Comparison of ENCODE assay signal across 8 cellular contexts in genomic region chr11:120952503-120953229, GRCh38.
DNase-seq lines count a peak whose midpoint lies in the region; ATAC-seq lines count a peak whose summit lies in the region.

No MANE protein-coding gene starts in this region.

- H3K27ac ChIP-seq in CD8-positive, alpha-beta memory T cell (ENCODE audit: low read depth, low read length): no peak overlapping the region
- H3K27ac ChIP-seq in layer of hippocampus (ENCODE audit: low read depth, low read length): peak overlapping the region; percentile 6

- H3K9me3 Mint-ChIP-seq in CD8-positive, alpha-beta memory T cell: peaks cover 0 to 2% (median 0%) of the 10 kb centered on the region in 5 donors

- DNase-seq in CD8-positive, alpha-beta memory T cell: peak in 2 of 5 donors; percentile 21 to 47
- DNase-seq in HAP-1 (ENCODE audit: low spot score in 2 of 2) (peak; percentile 80 to 93), NCI-H2227 (lab: John Stamatoyannopoulos, UW; ENCODE audit: unreplicated experiment) (peak; percentile 89), cerebellum (ENCODE audit: low spot score) (peak; percentile 50)
- peak; percentile 28 for DNase-seq in activated CD4-positive, CD25-positive, alpha-beta regulatory T cell treated with anti-CD3 and anti-CD28 coated beads, Interleukin-2, amount 50 U/mL, for 16 hours (ENCODE audit: low read depth, low spot score)
- peak; percentile 46 to 50 for DNase-seq in stimulated activated CD4-positive, alpha-beta T cell treated with anti-CD3 and anti-CD28 coated beads, Interleukin-1b, Interleukin-23, amount 100 ng/mL, for 4 hours (ENCODE audit: low read depth in 2 of 2)

- peaks cover 12% of the 10 kb centered on the region for H3K4me1 ChIP-seq in CD8-positive, alpha-beta memory T cell (ENCODE audit: insufficient read depth, low read length)
- H3K4me1 ChIP-seq in HAP-1: peaks cover 12% of the 10 kb centered on the region

- no peak overlapping the region for H3K4me3 ChIP-seq in CD8-positive, alpha-beta memory T cell (ENCODE audit: low read length)
- no peak overlapping the region for H3K4me3 ChIP-seq in HAP-1

- in situ Hi-C loops in HAP-1 (cut with MboI; ENCODE audit: low sequenced_read_pairs): loop anchor here (5.0 kb wide), 1 partner anchor 440 kb away; the partner anchor contains the start of gene GRIK4

- peaks cover 11 to 21% of the 10 kb centered on the region in 2 donors for H3K27me3 Mint-ChIP-seq in CD8-positive, alpha-beta memory T cell

- peaks cover 6% of the 10 kb centered on the region for H3K27me3 ChIP-seq in CD8-positive, alpha-beta memory T cell (ENCODE audit: insufficient read depth, low read length, poor library complexity, severe bottlenecking)
- H3K27me3 ChIP-seq in HAP-1 (ENCODE audit: low read depth) (no peaks in the 10 kb centered on the region), layer of hippocampus (ENCODE audit: control insufficient read depth, insufficient read depth, low read length) (no peaks in the 10 kb centered on the region)

- H3K36me3 Mint-ChIP-seq in CD8-positive, alpha-beta memory T cell: no peaks in the 10 kb centered on the region

- H3K4me3 Mint-ChIP-seq in CD8-positive, alpha-beta memory T cell: peak overlapping the region in 6 of 7 donors; percentile 54 to 89 (median 75)

- H3K4me1 Mint-ChIP-seq in CD8-positive, alpha-beta memory T cell: peaks cover 10 to 14% (median 11%) of the 10 kb centered on the region in 3 donors

- no peaks in the 10 kb centered on the region for H3K9me3 ChIP-seq in CD8-positive, alpha-beta memory T cell (ENCODE audit: low read length)
- no peaks in the 10 kb centered on the region for H3K9me3 ChIP-seq in HAP-1

- H3K36me3 ChIP-seq in CD8-positive, alpha-beta memory T cell (ENCODE audit: insufficient read depth, low read length): no peaks in the 10 kb centered on the region
- H3K36me3 ChIP-seq in HAP-1 (replicated peaks): no peaks in the 10 kb centered on the region

- POLR2A ChIA-PET in CD8-positive, alpha-beta memory T cell (lab: Charles Lee): no interaction called here

- H3K27ac Mint-ChIP-seq in CD8-positive, alpha-beta memory T cell: peak overlapping the region in 2 of 8 donors; percentile 27 to 76

- ATAC-seq in HG03025 (IDR thresholded peaks at IDR 0.05; ENCODE audit: low FRiP score, unreplicated experiment): no peak

- CTCF ChIA-PET in CD8-positive, alpha-beta memory T cell (lab: Charles Lee): no interaction called here
